Comparison of ENCODE assay signal across 8 cellular contexts in genomic region chr11:123111465-123111864, GRCh38. TPM values are rescaled to one million over a fixed set of nuclear protein-coding genes. Genes with fewer than 3 reads are reported as not detected.
DNase-seq lines count a peak whose midpoint lies in the region; ATAC-seq and TF ChIP-seq lines count a peak whose summit lies in the region.

No MANE protein-coding gene starts in this region.

- in situ Hi-C loops in brain microvascular endothelial cell (cut with HindIII; ENCODE audit: low pct_ligation_motif_present, low sequenced_read_pairs), result loop anchor here (25.0 kb wide), 1 partner anchor 126 kb away; no protein-coding TSS in a partner anchor

- H3K4me1 ChIP-seq in BE2C, result peaks cover 7% of the 10 kb centered on the region; the same call in 1 of the 2 replicates

- ATAC-seq in HG03139 (IDR thresholded peaks at IDR 0.05; ENCODE audit: unreplicated experiment), result no peak
- no peak for ATAC-seq in HG03442 (IDR thresholded peaks at IDR 0.05; ENCODE audit: unreplicated experiment)

- no peak overlapping the region for H3K4me3 ChIP-seq in BE2C (ENCODE audit: low read depth, low read length)
- H3K4me3 ChIP-seq in brain microvascular endothelial cell (ENCODE audit: low read depth, low read length), result no peak overlapping the region

- H3K36me3 ChIP-seq in BE2C, result no peaks in the 10 kb centered on the region
- H3K36me3 ChIP-seq in brain microvascular endothelial cell (replicated peaks), result no peaks in the 10 kb centered on the region

- DNase-seq in BE2C (no peak), H4 (ENCODE audit: low spot score) (peak; percentile 46), NCI-H524 treated with DMSO at 0.1 percent for 48 hours (lab: John Stamatoyannopoulos, UW) (peak; percentile 18), brain microvascular endothelial cell (no peak), iris pigment epithelial cell (ENCODE audit: low read depth) (peak; percentile 62), superior temporal gyrus (ENCODE audit: extremely low spot score) (peak; percentile 84)

- no peaks in the 10 kb centered on the region for H3K9me3 ChIP-seq in BE2C

- no peak overlapping the region for H3K27ac ChIP-seq in brain microvascular endothelial cell

- TF ChIP-seq CTCF in BE2C (IDR thresholded peaks at IDR 0.05; ENCODE audit: low read depth, low read length) (peak; percentile 87), brain microvascular endothelial cell (IDR thresholded peaks at IDR 0.05; ENCODE audit: low read depth, low read length, missing control alignments) (peak; percentile 68)

- H3K27me3 ChIP-seq in BE2C (no peaks in the 10 kb centered on the region), brain microvascular endothelial cell (replicated peaks) (no peaks in the 10 kb centered on the region)

RNA-seq across cellular contexts. Expression of gene HSPA8, which starts 49.5 kb away (rescaled TPM):
- 1,196 TPM for polyA plus RNA-seq in BE2C (2012; ENCODE audit: insufficient read depth, insufficient read length, low read depth)
- total RNA-seq in H4 (2014; rRNA removed; shearing (Covaris generic)), result 3,716 and 4,248 TPM in 2 replicates

Comparison
In these comparisons a context has a peak if more than half of its experiments do, and no peak if none do; other contexts are left out.
1. DNase-seq: peak in H4 (single experiment), NCI-H524 treated with DMSO at 0.1 percent for 48 hours (single experiment), iris pigment epithelial cell (single experiment) and superior temporal gyrus (single experiment); none in BE2C (single experiment) and brain microvascular endothelial cell (single experiment).